13 cellular contexts compared by ENCODE assay signal in the genomic region with DNA sequence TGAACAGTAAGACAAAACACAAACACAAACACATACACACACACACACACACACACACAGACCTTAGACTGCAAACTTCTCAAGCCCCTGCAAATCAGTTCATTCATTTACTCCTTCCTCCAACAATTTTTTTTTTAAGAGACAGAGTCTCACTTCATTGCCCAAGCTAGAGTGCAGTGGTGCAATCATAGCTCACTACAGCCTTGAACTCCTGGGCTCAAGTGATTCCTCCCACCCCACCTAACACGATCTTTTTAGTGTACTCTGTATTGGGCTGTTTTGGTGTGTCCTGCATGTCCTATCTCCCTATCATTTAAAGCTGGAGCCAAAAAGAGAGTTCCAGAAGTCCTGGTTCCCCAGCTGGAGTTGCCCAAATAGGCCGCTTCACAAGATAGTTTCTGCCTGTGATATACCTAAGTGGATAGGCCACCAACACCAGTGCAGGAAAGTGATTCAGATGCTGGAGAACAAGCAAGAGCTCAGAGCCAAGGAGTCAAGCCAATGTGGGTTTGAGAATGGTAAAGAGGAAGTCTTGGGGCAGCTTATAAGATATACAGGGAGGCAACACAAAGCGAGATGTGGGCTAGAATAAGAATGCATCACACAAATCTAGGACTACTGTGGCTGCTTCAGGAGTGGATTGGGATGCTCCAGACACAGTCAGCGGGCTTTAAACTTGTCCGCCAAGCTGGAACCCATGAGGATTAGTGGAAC.
A peak's percentile ranks its signal among the peaks of the same experiment; 100 is the strongest.
DNase-seq lines count a peak whose midpoint lies in the region; ATAC-seq and TF ChIP-seq lines count a peak whose summit lies in the region.
"Had no signal": no experiment of that assay in that cellular context is flagged by ENCODE, and none has a peak within 500 bp of the region (broad histone marks: within the 10 kb centered on the region; RNA-seq: fewer than 3 reads in every experiment).

No MANE protein-coding gene starts in this region.

- no peak for TF ChIP-seq POLR2A in heart left ventricle (IDR thresholded peaks at IDR 0.05)

- H2BK12ac ChIP-seq in H9 (ENCODE audit: insufficient read length, low read depth, low read length): peak overlapping the region; percentile 78

- H3K4me1 Mint-ChIP-seq in H9: peaks cover 57 to 60% of the 10 kb centered on the region in 2 experiments

- peaks cover 7% of the 10 kb centered on the region; the same call in 1 of the 2 replicates for H3K4me1 ChIP-seq in H9 (ENCODE audit: insufficient read depth, low read length)
- peaks cover 6 to 41% (median 26%) of the 10 kb centered on the region in 4 donors for H3K4me1 ChIP-seq in liver (ENCODE audit: control insufficient read depth in 4 of 4, insufficient read depth in 4 of 4, low read length in 3 of 4)
- peaks cover 0 to 11% (median 0%) of the 10 kb centered on the region in 12 donors for H3K4me1 ChIP-seq in heart left ventricle

- no peak overlapping the region for H2AK5ac ChIP-seq in H9 (ENCODE audit: insufficient read length, low read length)

- no peak overlapping the region for H3K4me2 ChIP-seq in H9 (ENCODE audit: insufficient read depth, insufficient read length, low read length)

- H4K8ac ChIP-seq in H9 (replicated peaks; ENCODE audit: insufficient read length, low read depth, low read length): no peak overlapping the region

- no peak overlapping the region for H3K18ac ChIP-seq in H9 (ENCODE audit: insufficient read length, low read depth, low read length)

- ATAC-seq in GM18907 (IDR thresholded peaks at IDR 0.05; ENCODE audit: unreplicated experiment): peak; percentile 28
- peak; percentile 29 for ATAC-seq in HG03442 (IDR thresholded peaks at IDR 0.05; ENCODE audit: unreplicated experiment)
- ATAC-seq in heart left ventricle: no peak
- ATAC-seq: naive thymus-derived CD8-positive, alpha-beta T cell had no signal

- H3K23ac ChIP-seq in H9 (ENCODE audit: insufficient read length, low read depth, low read length): no peak overlapping the region

- H4K91ac ChIP-seq in H9 (ENCODE audit: insufficient read length, low read depth, low read length): no peak overlapping the region

- no peak overlapping the region for H4K5ac ChIP-seq in H9 (ENCODE audit: insufficient read length, low read depth, low read length)

- H3K9me3 Mint-ChIP-seq in H9: no peaks in the 10 kb centered on the region
- H3K9me3 Mint-ChIP-seq: naive thymus-derived CD8-positive, alpha-beta T cell had no signal

- no peak overlapping the region for H3K56ac ChIP-seq in H9 (ENCODE audit: insufficient read length, low read depth, low read length)

- H3K79me1 ChIP-seq in H9 (ENCODE audit: insufficient read depth, low read depth, low read length, poor library complexity, severe bottlenecking): no peaks in the 10 kb centered on the region

- no peaks in the 10 kb centered on the region for H3K36me3 Mint-ChIP-seq in H9 (ENCODE audit: insufficient read depth in 1 of 3, low read depth in 3 of 3)
- H3K36me3 Mint-ChIP-seq: naive thymus-derived CD8-positive, alpha-beta T cell had no signal

- DNase-seq in H9 (no peak), heart left ventricle (no peak), NCI-H526 treated with DMSO at 0.1 percent for 48 hours (lab: John Stamatoyannopoulos, UW) (no peak), activated gamma-delta T cell treated with Interleukin-2 at 50 U/mL for 16 hours (no peak), T-helper 2 cell (no peak)
- DNase-seq: DMS53; naive thymus-derived CD8-positive, alpha-beta T cell; SHP77; stimulated activated CD4-positive, alpha-beta T cell treated with anti-CD3 and anti-CD28 coated beads, Interleukin-2, amount 100 ng/mL, for 24 hours had no signal

- H2BK15ac ChIP-seq in H9 (ENCODE audit: low read depth, low read length): no peak overlapping the region

- H4K20me1 ChIP-seq in H9 (ENCODE audit: control insufficient read depth, insufficient read depth, insufficient read length): no peaks in the 10 kb centered on the region

- no peaks in the 10 kb centered on the region for H3K23me2 ChIP-seq in H9 (ENCODE audit: insufficient read length, low read depth, low read length, poor library complexity, severe bottlenecking)

- H2BK5ac ChIP-seq in H9 (ENCODE audit: insufficient read length, low read length): no peak overlapping the region

- intact Hi-C loops in heart left ventricle (cut with DNase I): no loop called here

- no peak overlapping the region for H3K9ac ChIP-seq in H9 (ENCODE audit: extremely low read depth, insufficient read length, low read length)
- no peak overlapping the region for H3K9ac ChIP-seq in liver (ENCODE audit: low read depth in 1 of 2, low read length in 2 of 2)

- no peak overlapping the region for H3T11ph ChIP-seq in H9 (ENCODE audit: low read length)

- H3K27me3 Mint-ChIP-seq in H9 (ENCODE audit: low read depth): peaks cover 29% of the 10 kb centered on the region

- no peak for TF ChIP-seq RAD21 in liver (IDR thresholded peaks at IDR 0.05)

- H3K27me3 ChIP-seq in H9 (ENCODE audit: insufficient read depth, low read length) (no peaks in the 10 kb centered on the region; the same call in 1 of the 2 replicates), liver (ENCODE audit: control insufficient read depth in 4 of 4, insufficient read depth in 4 of 4, low read length in 3 of 4) (no peaks in the 10 kb centered on the region), heart left ventricle (no peaks in the 10 kb centered on the region)
- H3K27me3 ChIP-seq: heart right ventricle had no signal

- no peak overlapping the region for H2BK120ac ChIP-seq in H9 (ENCODE audit: low read depth, low read length, poor library complexity, severe bottlenecking)

- TF ChIP-seq CTCF in H9 (conservative IDR thresholded peaks at IDR 0.05): no peak
- no peak for TF ChIP-seq CTCF in liver (IDR thresholded peaks at IDR 0.05; ENCODE audit: low read depth, low read length, missing input control)
- TF ChIP-seq CTCF in heart left ventricle (IDR thresholded peaks at IDR 0.05): no peak

- H2AFZ ChIP-seq in H9 (ENCODE audit: low read length): no peak overlapping the region

- H3K36me3 ChIP-seq in liver (ENCODE audit: control insufficient read depth in 4 of 4, insufficient read depth in 3 of 4, low read depth in 1 of 4, low read length in 3 of 4) (no peaks in the 10 kb centered on the region), heart left ventricle (no peaks in the 10 kb centered on the region)
- H3K36me3 ChIP-seq: heart right ventricle had no signal

- H3K4ac ChIP-seq in H9 (ENCODE audit: low read depth, low read length): no peak overlapping the region

- H3K4me3 ChIP-seq in liver (ENCODE audit: low read depth in 1 of 3, low read length in 3 of 3): no peak overlapping the region
- no peak overlapping the region for H3K4me3 ChIP-seq in heart left ventricle

- no CpG with 5 or more reads among the region's 5 CpGs for WGBS in H9 (ENCODE audit: extremely low coverage, insufficient read length, low lambda C conversion rate)
- WGBS in liver: 86% methylated on average over 5 of the region's 5 CpGs
- 78 to 84% (median 84%) methylated on average over 5 of the region's 5 CpGs for WGBS in heart left ventricle, 4 donors

- no peak overlapping the region for H3K14ac ChIP-seq in H9 (ENCODE audit: insufficient read depth, low read length)

- H3K4me3 Mint-ChIP-seq in H9: peak overlapping the region in 1 of 2 experiments; percentile 13; a peak in 1 of 5 replicates
- H3K4me3 Mint-ChIP-seq: naive thymus-derived CD8-positive, alpha-beta T cell had no signal

- H3K79me2 ChIP-seq in H9 (ENCODE audit: insufficient read depth, low read length): no peaks in the 10 kb centered on the region

- H3K9me3 ChIP-seq in H9 (ENCODE audit: control insufficient read depth, low read depth, low read length) (no peaks in the 10 kb centered on the region), liver (ENCODE audit: control insufficient read depth in 4 of 4, low read length in 3 of 4) (no peaks in the 10 kb centered on the region), heart left ventricle (no peaks in the 10 kb centered on the region)
- H3K9me3 ChIP-seq: heart right ventricle had no signal

- H2BK20ac ChIP-seq in H9 (ENCODE audit: low read depth, low read length, poor library complexity, severe bottlenecking): no peak overlapping the region

- H3K27ac ChIP-seq in H9 (ENCODE audit: insufficient read length, low read depth, low read length) (no peak overlapping the region), liver (ENCODE audit: low read depth in 1 of 2, low read length in 2 of 2) (no peak overlapping the region), heart left ventricle (no peak overlapping the region)
- H3K27ac ChIP-seq: heart right ventricle had no signal

- H3K27ac Mint-ChIP-seq in H9: peak overlapping the region in 1 of 3 experiments; percentile 31; a peak in 1 of 7 replicates
- H3K27ac Mint-ChIP-seq: naive thymus-derived CD8-positive, alpha-beta T cell had no signal

TF ChIP-seq in liver, 16 proteins besides CTCF, POLR2A, EP300 and RAD21:
- TF ChIP-seq FOXA2 (IDR thresholded peaks at IDR 0.05): no peak
- no peak for TF ChIP-seq YY1 (IDR thresholded peaks at IDR 0.05)
- TF ChIP-seq HNF4A (conservative IDR thresholded peaks at IDR 0.05): peak; percentile 8 to 30

Comparison
In these comparisons a context has a peak if more than half of its experiments do, and no peak if none do; other contexts are left out.
1. ATAC-seq: peak in GM18907 (single experiment) and HG03442 (single experiment); none in heart left ventricle (0 of 4).